ENCODE assay signal across 8 cellular contexts in the genomic region with DNA sequence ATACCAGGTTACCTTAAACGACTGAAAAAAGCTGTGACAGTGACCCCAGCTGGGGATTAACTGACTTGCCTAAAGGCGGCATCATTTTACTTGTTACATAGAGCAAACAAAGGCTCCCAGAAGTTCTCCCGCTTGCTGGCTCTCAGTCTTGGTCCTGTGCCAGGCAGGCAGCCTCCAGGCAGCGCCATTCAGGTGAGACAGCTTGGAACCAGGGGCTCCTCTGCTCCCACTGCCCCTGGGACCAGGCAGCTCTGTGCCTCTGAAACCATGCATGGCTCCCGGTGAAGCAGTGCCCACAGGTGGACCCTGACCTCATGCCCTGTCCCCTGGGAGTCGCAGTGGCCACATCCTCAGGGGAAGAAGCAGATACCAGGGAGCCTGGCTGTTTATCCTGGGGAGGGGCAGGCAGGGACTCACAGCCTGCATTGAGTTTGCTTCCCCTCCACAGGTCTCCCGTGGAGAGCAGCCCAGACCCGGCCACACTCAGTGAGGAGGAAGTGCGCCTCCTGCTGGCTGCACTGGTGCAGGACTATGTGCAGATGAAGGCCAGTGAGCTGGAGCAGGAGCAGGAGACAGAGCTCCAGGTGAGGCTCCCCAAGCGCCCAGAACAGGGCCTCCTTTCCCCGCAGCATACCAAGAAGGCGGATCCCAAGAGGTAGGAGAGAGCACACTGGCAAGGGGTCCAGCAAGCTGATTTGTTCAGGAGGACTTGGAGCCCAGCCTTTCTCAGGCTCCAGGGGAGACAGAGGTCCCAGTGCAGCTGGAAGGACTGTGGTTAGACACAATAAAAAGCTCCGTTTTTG. TPM values are rescaled to one million over a fixed set of nuclear protein-coding genes. Genes with fewer than 3 reads are reported as not detected.
A peak's percentile ranks its signal among the peaks of the same experiment; 100 is the strongest.
DNase-seq lines count a peak whose midpoint lies in the region; ATAC-seq and TF ChIP-seq lines count a peak whose summit lies in the region.

No MANE protein-coding gene starts in this region.

- ATAC-seq in GM19328 (IDR thresholded peaks at IDR 0.05; ENCODE audit: unreplicated experiment) (peak; percentile 42), HG03378 (IDR thresholded peaks at IDR 0.05; ENCODE audit: unreplicated experiment) (peak; percentile 48)

- WGBS in stomach, 5 donors: 22 to 32% (median 25%) methylated on average over 11 to 13 of the region's 13 CpGs

- no peaks in the 10 kb centered on the region for H3K9me3 ChIP-seq in stomach

- intact Hi-C loops in stomach (cut with DNase I; ENCODE audit: low total_unique reads): loop anchor here (10.0 kb wide), 2 partner anchors 113 to 363 kb away; no protein-coding TSS in a partner anchor

- no peaks in the 10 kb centered on the region for H3K36me3 Mint-ChIP-seq in nephron progenitor cell (ENCODE audit: low read depth)

- no peak overlapping the region for H3K27ac ChIP-seq in stomach

- H3K4me1 ChIP-seq in stomach: peaks cover 10 to 31% (median 25%) of the 10 kb centered on the region in 4 donors

- peak; percentile 75 for TF ChIP-seq CTCF in epithelial cell of esophagus (IDR thresholded peaks at IDR 0.05; ENCODE audit: insufficient read depth, low read depth, low read length, missing control alignments)
- TF ChIP-seq CTCF in nephron progenitor cell (IDR thresholded peaks at IDR 0.05): peak; percentile 82
- TF ChIP-seq CTCF in stomach (IDR thresholded peaks at IDR 0.05): peak in 5 of 7 experiments; percentile 61 to 79 (median 75)

- peaks cover 12% of the 10 kb centered on the region for H3K27me3 Mint-ChIP-seq in nephron progenitor cell (ENCODE audit: low read depth, poor library complexity)

- no peaks in the 10 kb centered on the region for H3K4me1 Mint-ChIP-seq in nephron progenitor cell

- DNase-seq in CD1c-positive myeloid dendritic cell (ENCODE audit: extremely low spot score) (peak; percentile 86), NCI-H748 (lab: John Stamatoyannopoulos, UW; ENCODE audit: unreplicated experiment) (peak; percentile 93), epithelial cell of esophagus (ENCODE audit: low read depth) (peak; percentile 52), nephron progenitor cell (peak; percentile 81), stomach (peak; percentile 90)
- DNase-seq in activated CD8-positive, alpha-beta memory T cell treated with anti-CD3 and anti-CD28 coated beads for 48 hours (ENCODE audit: low read depth in 2 of 3, low spot score in 2 of 3): peak; percentile 58 to 83 (median 76)

- no peak for TF ChIP-seq POLR2A in stomach (IDR thresholded peaks at IDR 0.05)

- no peak overlapping the region for H3K4me3 ChIP-seq in epithelial cell of esophagus (ENCODE audit: low read length)
- H3K4me3 ChIP-seq in stomach: no peak overlapping the region

- no peaks in the 10 kb centered on the region for H3K27me3 ChIP-seq in stomach

- H3K36me3 ChIP-seq in stomach: no peaks in the 10 kb centered on the region

- TF ChIP-seq EP300 in stomach (IDR thresholded peaks at IDR 0.05): no peak

- no peak overlapping the region for H3K4me3 Mint-ChIP-seq in nephron progenitor cell

- no peak overlapping the region for H3K27ac Mint-ChIP-seq in nephron progenitor cell

- H3K9me3 Mint-ChIP-seq in nephron progenitor cell: peaks cover 4% of the 10 kb centered on the region

RNA-seq across cellular contexts. Expression of gene CYP2R1, which starts 15.6 kb away (rescaled TPM):
- 100 to 1,000 TPM in 1 of 5 donors, 10 to 100 TPM in 4; 23.2 to 129 (median 38.2) TPM for total RNA-seq in stomach
- 10 to 100 TPM; 31.2 to 35.1 (median 32.0) TPM for polyA plus RNA-seq in stomach
